In genomic region chr5:5386329-5386728, GRCh38 we compare ENCODE assay signal across 5 cellular contexts.
"Had no signal": no experiment of that assay in that cellular context is flagged by ENCODE, and none has a peak within 500 bp of the region (broad histone marks: within the 10 kb centered on the region; RNA-seq: fewer than 3 reads in every experiment).

No MANE protein-coding gene starts in this region.

- H2AFZ ChIP-seq: GM23338 had no signal

- H3K27ac Mint-ChIP-seq: GM23338, IgD-negative memory B cell had no signal

- ATAC-seq: GM23338, HCT116 had no signal

- H3K4me2 ChIP-seq: GM23338 had no signal

- H3K4me1 Mint-ChIP-seq: IgD-negative memory B cell had no signal

- H3K4me1 ChIP-seq: HAP-1 had no signal

- H3K36me3 ChIP-seq: HAP-1 had no signal

- H3K9me3 ChIP-seq: HAP-1 had no signal

- H3K4me3 Mint-ChIP-seq: GM23338 had no signal

- H3K4me3 ChIP-seq: GM23338, HAP-1 had no signal

- DNase-seq: H7 had no signal
